ENCODE assay signal across 21 cellular contexts in the genomic region with DNA sequence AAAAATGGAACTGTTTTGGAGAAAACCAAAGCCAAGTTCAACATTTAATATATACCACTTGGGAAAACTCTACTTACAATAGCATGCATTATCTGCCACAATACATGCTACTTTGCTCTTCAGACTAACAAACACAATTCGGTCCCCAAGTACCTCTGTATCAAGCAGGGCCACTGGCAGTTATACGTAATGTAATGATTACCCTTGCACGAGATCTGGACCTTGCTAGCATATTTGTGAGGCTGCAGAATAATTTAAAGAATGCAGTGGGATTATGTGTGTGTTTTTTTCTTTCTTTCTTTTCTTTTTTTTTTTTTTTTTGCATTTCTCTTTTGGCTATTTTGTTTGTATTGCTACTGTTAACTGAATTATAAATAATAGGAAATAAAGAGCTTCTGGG.
"Had no signal": no experiment of that assay in that cellular context is flagged by ENCODE, and none has a peak within 500 bp of the region (broad histone marks: within the 10 kb centered on the region; RNA-seq: fewer than 3 reads in every experiment).

No MANE protein-coding gene starts in this region.

- H3K27me3 ChIP-seq: right atrium auricular region, tibial nerve had no signal

- H3K9me3 ChIP-seq: left ventricle myocardium inferior, mucosa of descending colon, right atrium auricular region, tibial nerve had no signal

- H3K36me3 ChIP-seq: left ventricle myocardium inferior, right atrium auricular region, tibial nerve had no signal

- H3K9me3 Mint-ChIP-seq: activated CD4-positive, alpha-beta memory T cell treated with anti-CD3 and anti-CD28 coated beads, Interleukin-2, amount 10 ng/mL, durations not matched to agents 7 days and 5 days; activated naive CD4-positive, alpha-beta T cell treated with anti-CD3 and anti-CD28 coated beads, Interleukin-2, amount 50 U/mL, for 24 hours; activated T-cell treated with anti-CD3 and anti-CD28 coated beads, Interleukin-2, amount 50 U/mL, for 4 hours; brain; effector memory CD8-positive, alpha-beta T cell; naive thymus-derived CD8-positive, alpha-beta T cell; T-helper 1 cell treated with Interleukin-12 subunit alpha and Interleukin-12 subunit beta and Interleukin-4 antibody, amounts not matched to agents 30 μg/mL and 1 μg/mL, for 36 hours had no signal

- H3K4me1 ChIP-seq: left ventricle myocardium inferior, right atrium auricular region had no signal

- H3K4me3 Mint-ChIP-seq: activated CD4-positive, alpha-beta memory T cell treated with anti-CD3 and anti-CD28 coated beads, Interleukin-2, amount 10 ng/mL, durations not matched to agents 7 days and 5 days; activated CD4-positive, alpha-beta T cell treated with anti-CD3 and anti-CD28 coated beads for 36 hours; activated naive CD4-positive, alpha-beta T cell treated with anti-CD3 and anti-CD28 coated beads, Interleukin-2, amount 50 U/mL, for 24 hours; activated T-cell treated with anti-CD3 and anti-CD28 coated beads, Interleukin-2, amount 50 U/mL, for 4 hours; brain; effector memory CD8-positive, alpha-beta T cell; naive thymus-derived CD8-positive, alpha-beta T cell; T-helper 1 cell treated with Interleukin-12 subunit alpha and Interleukin-12 subunit beta and Interleukin-4 antibody, amounts not matched to agents 30 μg/mL and 1 μg/mL, for 36 hours had no signal

- H3K4me3 ChIP-seq: left ventricle myocardium inferior, mucosa of descending colon, right atrium auricular region, skin epidermis, tibial nerve had no signal

- H3K4me1 Mint-ChIP-seq: activated CD4-positive, alpha-beta memory T cell treated with anti-CD3 and anti-CD28 coated beads, Interleukin-2, amount 10 ng/mL, durations not matched to agents 7 days and 5 days; activated CD4-positive, alpha-beta T cell treated with anti-CD3 and anti-CD28 coated beads for 36 hours; activated naive CD4-positive, alpha-beta T cell treated with anti-CD3 and anti-CD28 coated beads, Interleukin-2, amount 50 U/mL, for 24 hours; naive thymus-derived CD8-positive, alpha-beta T cell had no signal

- H3K27ac Mint-ChIP-seq: activated CD4-positive, alpha-beta memory T cell treated with anti-CD3 and anti-CD28 coated beads, Interleukin-2, amount 10 ng/mL, durations not matched to agents 7 days and 5 days; activated CD4-positive, alpha-beta T cell treated with anti-CD3 and anti-CD28 coated beads for 36 hours; activated naive CD4-positive, alpha-beta T cell treated with anti-CD3 and anti-CD28 coated beads, Interleukin-2, amount 50 U/mL, for 24 hours; effector memory CD8-positive, alpha-beta T cell; naive thymus-derived CD8-positive, alpha-beta T cell; T-helper 1 cell treated with Interleukin-12 subunit alpha and Interleukin-12 subunit beta and Interleukin-4 antibody, amounts not matched to agents 30 μg/mL and 1 μg/mL, for 36 hours had no signal

- H3K36me3 Mint-ChIP-seq: activated naive CD4-positive, alpha-beta T cell treated with anti-CD3 and anti-CD28 coated beads, Interleukin-2, amount 50 U/mL, for 24 hours; brain; naive thymus-derived CD8-positive, alpha-beta T cell had no signal

- ATAC-seq: activated CD4-positive, alpha-beta T cell treated with anti-CD3 and anti-CD28 coated beads for 36 hours; activated T-cell treated with anti-CD3 and anti-CD28 coated beads, Interleukin-2, amount 50 U/mL, for 4 hours; effector memory CD8-positive, alpha-beta T cell; mucosa of descending colon; naive thymus-derived CD8-positive, alpha-beta T cell had no signal

- H3K27ac ChIP-seq: epithelial cell of prostate, left ventricle myocardium inferior, right atrium auricular region had no signal

- DNase-seq: activated CD4-positive, alpha-beta memory T cell treated with anti-CD3 and anti-CD28 coated beads, Interleukin-2, amount 10 ng/mL, durations not matched to agents 7 days and 5 days; activated CD4-positive, alpha-beta T cell treated with anti-CD3 and anti-CD28 coated beads for 36 hours; activated effector memory CD4-positive, alpha-beta T cell treated with anti-CD3 and anti-CD28 coated beads, Interleukin-2, amount 50 U/mL, for 16 hours; activated T-cell treated with anti-CD3 and anti-CD28 coated beads, Interleukin-2, amount 50 U/mL, for 4 hours; amygdala; dermis blood vessel endothelial cell; effector memory CD8-positive, alpha-beta T cell; left ventricle myocardium inferior; mucosa of descending colon; naive thymus-derived CD8-positive, alpha-beta T cell; stimulated activated CD4-positive, alpha-beta T cell treated with anti-CD3 and anti-CD28 coated beads, Interleukin-4, amount 100 ng/mL, for 4 hours; stimulated activated CD8-positive, alpha-beta memory T cell treated with anti-CD3 and anti-CD28 coated beads, Interleukin-4, amount 100 ng/mL, for 48 hours; stimulated activated naive CD4-positive, alpha-beta T cell treated with Interleukin-2 at 50 U/mL for 16 hours; substantia nigra had no signal
